Comparison of ENCODE assay signal across 10 cellular contexts in genomic region chr1:167273027-167273800, GRCh38. TPM values are rescaled to one million over a fixed set of nuclear protein-coding genes. Genes with fewer than 3 reads are reported as not detected.
DNase-seq lines count a peak whose midpoint lies in the region; ATAC-seq and TF ChIP-seq lines count a peak whose summit lies in the region.
"Had no signal": no experiment of that assay in that cellular context is flagged by ENCODE, and none has a peak within 500 bp of the region (broad histone marks: within the 10 kb centered on the region; RNA-seq: fewer than 3 reads in every experiment).

No MANE protein-coding gene starts in this region.

- no peak for TF ChIP-seq POLR2A in IMR-90 (IDR thresholded peaks at IDR 0.05; ENCODE audit: low read depth, low read length)

- no peaks in the 10 kb centered on the region for H3K36me3 Mint-ChIP-seq in CD4-positive, alpha-beta T cell (ENCODE audit: low read depth)
- H3K36me3 Mint-ChIP-seq in Caco-2 (ENCODE audit: insufficient read depth, unreplicated experiment): no peaks in the 10 kb centered on the region

- peaks cover 65% of the 10 kb centered on the region for H3K4me1 Mint-ChIP-seq in CD4-positive, alpha-beta T cell (ENCODE audit: low read depth)
- H3K4me1 Mint-ChIP-seq in Caco-2 (ENCODE audit: low read depth, unreplicated experiment): peaks cover 7% of the 10 kb centered on the region

- no peak overlapping the region for H2BK15ac ChIP-seq in IMR-90 (ENCODE audit: low read depth, low read length)

- H3K27ac ChIP-seq in IMR-90 (ENCODE audit: insufficient read depth, low read length) (no peak overlapping the region), SK-N-MC (0 out of 2 replicates have a peak overlapping the region, but pooled peaks have one; percentile 62)
- H3K27ac ChIP-seq in CD4-positive, alpha-beta T cell (ENCODE audit: low read depth, low read length): no peak overlapping the region
- H3K27ac ChIP-seq: testis had no signal

- no peak overlapping the region for H4K8ac ChIP-seq in IMR-90 (ENCODE audit: low read depth in 2 of 2, low read length in 2 of 2)

- H2BK5ac ChIP-seq in IMR-90 (ENCODE audit: low read depth, low read length, poor library complexity, severe bottlenecking): no peak overlapping the region

- H3K4me3 ChIP-seq in IMR-90 (ENCODE audit: insufficient read depth, low read depth, low read length) (no peak overlapping the region), SK-N-MC (peak overlapping the region; percentile 21), kidney epithelial cell (ENCODE audit: low read depth, low read length) (no peak overlapping the region), Caco-2 (ENCODE audit: low read depth, low read length) (no peak overlapping the region)
- H3K4me3 ChIP-seq: testis had no signal

- H3K79me1 ChIP-seq in IMR-90 (ENCODE audit: low read depth in 1 of 2, low read length in 2 of 2): peaks cover 13 to 20% of the 10 kb centered on the region in 2 experiments

- H3K9me3 ChIP-seq in IMR-90 (ENCODE audit: control insufficient read depth, insufficient read depth, low read length) (no peaks in the 10 kb centered on the region), SK-N-MC (ENCODE audit: low read depth, low read length) (no peaks in the 10 kb centered on the region), Caco-2 (no peaks in the 10 kb centered on the region; the same call in 1 of the 2 replicates)
- no peaks in the 10 kb centered on the region for H3K9me3 ChIP-seq in CD4-positive, alpha-beta T cell (ENCODE audit: control insufficient read depth, low read length)
- H3K9me3 ChIP-seq: testis had no signal

- ATAC-seq in IMR-90 (ENCODE audit: low read depth) (no peak; the same call in 1 of the 2 replicates), GM19463 (IDR thresholded peaks at IDR 0.05; ENCODE audit: unreplicated experiment) (no peak), HG02973 (IDR thresholded peaks at IDR 0.05; ENCODE audit: unreplicated experiment) (no peak)
- ATAC-seq in CD4-positive, alpha-beta T cell (ENCODE audit: poor library complexity): no peak

- no peaks in the 10 kb centered on the region for H3K27me3 ChIP-seq in IMR-90 (ENCODE audit: control insufficient read depth, insufficient read depth, low read length)
- no peaks in the 10 kb centered on the region for H3K27me3 ChIP-seq in kidney epithelial cell (ENCODE audit: control insufficient read depth, insufficient read depth, low read length)
- no peaks in the 10 kb centered on the region for H3K27me3 ChIP-seq in CD4-positive, alpha-beta T cell (ENCODE audit: control insufficient read depth, insufficient read depth, low read length)
- H3K27me3 ChIP-seq in Caco-2 (replicated peaks; ENCODE audit: control insufficient read depth, insufficient read depth, low read length): no peaks in the 10 kb centered on the region
- H3K27me3 ChIP-seq: testis had no signal

- no peak overlapping the region for H3K4me2 ChIP-seq in IMR-90 (ENCODE audit: low read depth, low read length)

- no peak overlapping the region for H4K5ac ChIP-seq in IMR-90 (ENCODE audit: low read depth, low read length)

- H3K14ac ChIP-seq in IMR-90 (replicated peaks; ENCODE audit: low read depth, low read length): no peak overlapping the region

- no peak overlapping the region for H3K23ac ChIP-seq in IMR-90 (ENCODE audit: low read depth, low read length)

- no peaks in the 10 kb centered on the region for H3K9me3 Mint-ChIP-seq in CD4-positive, alpha-beta T cell
- H3K9me3 Mint-ChIP-seq in Caco-2 (ENCODE audit: unreplicated experiment): no peaks in the 10 kb centered on the region
- H3K9me3 Mint-ChIP-seq: activated CD4-positive, alpha-beta T cell treated with anti-CD3 and anti-CD28 coated beads, Interleukin-2, amount 10 ng/mL, durations not matched to agents 7 days and 5 days had no signal

- no peak overlapping the region for H2AFZ ChIP-seq in IMR-90 (replicated peaks; ENCODE audit: low read length, poor library complexity)

- no peak overlapping the region for H3K18ac ChIP-seq in IMR-90 (ENCODE audit: low read depth, low read length)

- WGBS in IMR-90 (ENCODE audit: extremely low coverage in 2 of 2, insufficient read length in 1 of 2), 2 experiments: no CpG with 5 or more reads among the region's 12 CpGs

- CTCF ChIA-PET in IMR-90 (lab: Yijun Ruan, JAX) (interaction anchor here (0.6 kb wide), 1 partner anchor 88 kb away, joined by 3 read pairs; no protein-coding TSS in a partner anchor), Caco-2 (lab: Charles Lee) (no interaction called here)
- CTCF ChIA-PET in CD4-positive, alpha-beta T cell (lab: Charles Lee): interaction anchor here (0.6 to 1.5 kb wide), 2 partner anchors 229 to 261 kb away, joined by 3 to 5 read pairs; no protein-coding TSS in a partner anchor

- H3K9me1 ChIP-seq in IMR-90 (ENCODE audit: insufficient read depth, low read length): no peaks in the 10 kb centered on the region

- H4K20me1 ChIP-seq in IMR-90 (ENCODE audit: insufficient read depth, low read length): peaks cover 3% of the 10 kb centered on the region; the same call in 1 of the 2 replicates

- dilution Hi-C loops in IMR-90 (cut with HindIII; ENCODE audit: low sequenced_read_pairs, unreplicated experiment): loop anchor here (25.0 kb wide), 1 partner anchor 164 kb away; no protein-coding TSS in a partner anchor

- in situ Hi-C loops in IMR-90 (cut with MboI; ENCODE audit: low sequenced_read_pairs): loop anchor here (25.0 kb wide), 1 partner anchor 414 kb away; no protein-coding TSS in a partner anchor

- POLR2A ChIA-PET in IMR-90 (lab: Charles Lee; ENCODE audit: unreplicated experiment): no interaction called here
- POLR2A ChIA-PET in CD4-positive, alpha-beta T cell (lab: Charles Lee): no interaction called here
- POLR2A ChIA-PET in Caco-2 (lab: Charles Lee): no interaction called here

- no peak for TF ChIP-seq RAD21 in IMR-90 (IDR thresholded peaks at IDR 0.05; ENCODE audit: low read length)

- H2AK5ac ChIP-seq in IMR-90 (ENCODE audit: low read depth, low read length): no peak overlapping the region

- DNase-seq in EL (peak; percentile 51), IMR-90 (peak; percentile 8), SK-N-MC (ENCODE audit: low read depth, low spot score) (peak; percentile 64), kidney epithelial cell (ENCODE audit: low read depth) (peak; percentile 43), Caco-2 (no peak)
- DNase-seq in CD4-positive, alpha-beta T cell: no peak
- DNase-seq: activated CD4-positive, alpha-beta T cell treated with anti-CD3 and anti-CD28 coated beads, Interleukin-2, amount 10 ng/mL, durations not matched to agents 7 days and 5 days; testis had no signal

- H4K91ac ChIP-seq in IMR-90 (ENCODE audit: insufficient read depth, low read depth, low read length): no peak overlapping the region

- intact Hi-C loops in IMR-90 (cut with micrococcal nuclease): no loop called here
- intact Hi-C loops in CD4-positive, alpha-beta T cell (cut with DNase I, micrococcal nuclease): no loop called here
- intact Hi-C loops in Caco-2 (cut with micrococcal nuclease; ENCODE audit: unreplicated experiment): no loop called here

- H3K56ac ChIP-seq in IMR-90 (ENCODE audit: extremely low read depth, insufficient read depth, low read length): no peak overlapping the region

- no peaks in the 10 kb centered on the region for H3K36me3 ChIP-seq in IMR-90 (ENCODE audit: control insufficient read depth, insufficient read depth, low read length)
- no peaks in the 10 kb centered on the region for H3K36me3 ChIP-seq in SK-N-MC (ENCODE audit: insufficient read depth, low read length)
- no peaks in the 10 kb centered on the region for H3K36me3 ChIP-seq in kidney epithelial cell (ENCODE audit: control insufficient read depth, insufficient read depth, low read length)
- no peaks in the 10 kb centered on the region for H3K36me3 ChIP-seq in Caco-2 (ENCODE audit: control insufficient read depth, insufficient read depth, low read length)

- BruUV-seq in IMR-90 (replicated peaks; lab: Mats Ljungman, UMichigan) (no TSS peak), Caco-2 (replicated peaks; lab: Mats Ljungman, UMichigan) (no TSS peak)

- H3K27ac Mint-ChIP-seq in CD4-positive, alpha-beta T cell: no peak overlapping the region
- H3K27ac Mint-ChIP-seq in Caco-2 (ENCODE audit: unreplicated experiment): no peak overlapping the region
- H3K27ac Mint-ChIP-seq: activated CD4-positive, alpha-beta T cell treated with anti-CD3 and anti-CD28 coated beads, Interleukin-2, amount 10 ng/mL, durations not matched to agents 7 days and 5 days had no signal

- no peak overlapping the region for H3K4ac ChIP-seq in IMR-90 (ENCODE audit: low read depth, low read length)

- no peaks in the 10 kb centered on the region for H3K4me1 ChIP-seq in IMR-90 (ENCODE audit: control insufficient read depth, insufficient read depth, low read length)
- no peaks in the 10 kb centered on the region for H3K4me1 ChIP-seq in Caco-2
- H3K4me1 ChIP-seq: testis had no signal

- H2AK9ac ChIP-seq in IMR-90 (replicated peaks; ENCODE audit: low read depth, low read length, poor library complexity): no peak overlapping the region

- no peaks in the 10 kb centered on the region for H3K27me3 Mint-ChIP-seq in CD4-positive, alpha-beta T cell
- H3K27me3 Mint-ChIP-seq in Caco-2 (ENCODE audit: insufficient read depth, unreplicated experiment): no peaks in the 10 kb centered on the region
- H3K27me3 Mint-ChIP-seq: activated CD4-positive, alpha-beta T cell treated with anti-CD3 and anti-CD28 coated beads, Interleukin-2, amount 10 ng/mL, durations not matched to agents 7 days and 5 days had no signal

- no peak overlapping the region for H2BK20ac ChIP-seq in IMR-90 (ENCODE audit: low read depth, low read length)

- no peak overlapping the region for H2BK120ac ChIP-seq in IMR-90 (ENCODE audit: low read depth, low read length)

- no peak for TF ChIP-seq CTCF in IMR-90 (conservative IDR thresholded peaks at IDR 0.05; ENCODE audit: low read depth, low read length)
- TF ChIP-seq CTCF in kidney epithelial cell (IDR thresholded peaks at IDR 0.05; ENCODE audit: insufficient read depth, low read length, poor library complexity, severe bottlenecking): no peak
- TF ChIP-seq CTCF in CD4-positive, alpha-beta T cell (IDR thresholded peaks at IDR 0.05): no peak
- TF ChIP-seq CTCF in Caco-2 (IDR thresholded peaks at IDR 0.05; ENCODE audit: insufficient read depth in 1 of 2, low read depth in 1 of 2, low read length in 1 of 2, severe bottlenecking in 1 of 2, unreplicated experiment in 1 of 2): no peak

- H3K9ac ChIP-seq in IMR-90 (ENCODE audit: low read depth, low read length): no peak overlapping the region
- H3K9ac ChIP-seq in SK-N-MC (ENCODE audit: insufficient read length): no peak overlapping the region

- H3K4me3 Mint-ChIP-seq in CD4-positive, alpha-beta T cell: no peak overlapping the region
- no peak overlapping the region for H3K4me3 Mint-ChIP-seq in Caco-2 (ENCODE audit: unreplicated experiment)
- H3K4me3 Mint-ChIP-seq: activated CD4-positive, alpha-beta T cell treated with anti-CD3 and anti-CD28 coated beads, Interleukin-2, amount 10 ng/mL, durations not matched to agents 7 days and 5 days had no signal

TF ChIP-seq in IMR-90, 13 proteins besides CTCF, POLR2A, EP300 and RAD21 (continues in another document):
- TF ChIP-seq CEBPB (IDR thresholded peaks at IDR 0.05; ENCODE audit: low read depth, low read length) (no peak), BHLHE40 (IDR thresholded peaks at IDR 0.05; ENCODE audit: low read depth, low read length) (no peak)

RNA-seq across cellular contexts. Expression of gene POU2F1, which starts 52.5 kb away (rescaled TPM):
- total RNA-seq in IMR-90 (2012; rRNA removed): 3.4 and 4.4 TPM in 2 replicates
- 1.0 and 1.2 TPM in 2 replicates for polyA plus RNA-seq in IMR-90 (2012; rRNA removed)
- 0.32 and 0.75 TPM in 2 replicates for polyA plus RNA-seq in IMR-90 (2012; cell fraction: cytosol; rRNA removed)
- 3.5 and 6.8 TPM in 2 replicates for polyA plus RNA-seq in IMR-90 (2012; cell fraction: nucleus; rRNA removed; ENCODE audit: low replicate concordance)
- 8.4 and 9.8 TPM in 2 replicates for total RNA-seq in kidney epithelial cell
- 10 to 100 TPM; 27.0 to 28.6 TPM for total RNA-seq in CD4-positive, alpha-beta T cell
- 28.3 and 29.6 TPM in 2 replicates for total RNA-seq in Caco-2 (2022)

Comparison
In these comparisons a context has a peak if more than half of its experiments do, and no peak if none do; other contexts are left out.
1. DNase-seq: peak in EL (single experiment), IMR-90 (single experiment), SK-N-MC (single experiment) and kidney epithelial cell (single experiment); none in CD4-positive, alpha-beta T cell (0 of 10) and Caco-2 (0 of 2).